Comparison of ENCODE assay signal across 16 cellular contexts in the genomic region with DNA sequence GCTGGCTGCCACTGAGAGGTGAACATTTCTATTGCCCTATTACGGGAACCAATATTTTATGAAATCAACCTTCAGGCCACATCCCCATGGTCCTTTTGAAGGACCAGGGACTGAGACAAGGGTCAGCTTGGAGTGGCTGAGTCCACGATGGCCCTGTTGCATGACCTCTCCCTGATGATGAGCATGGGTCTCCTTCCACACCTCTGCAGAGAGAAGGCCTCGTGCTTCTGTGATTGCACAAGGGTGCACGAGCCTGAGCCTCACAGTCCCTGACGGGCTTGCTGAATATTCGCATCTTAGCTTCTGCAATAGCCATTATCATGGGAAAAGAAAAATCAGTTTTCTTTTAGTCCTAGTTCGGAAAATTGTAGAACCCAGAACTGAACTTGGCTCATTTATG.
A peak's percentile ranks its signal among the peaks of the same experiment; 100 is the strongest.
DNase-seq lines count a peak whose midpoint lies in the region; ATAC-seq and TF ChIP-seq lines count a peak whose summit lies in the region.
"Had no signal": no experiment of that assay in that cellular context is flagged by ENCODE, and none has a peak within 500 bp of the region (broad histone marks: within the 10 kb centered on the region; RNA-seq: fewer than 3 reads in every experiment).

No MANE protein-coding gene starts in this region.

- H3K4me1 Mint-ChIP-seq in chondrocyte (ENCODE audit: low read depth): no peaks in the 10 kb centered on the region
- H3K4me1 Mint-ChIP-seq: CD4-positive, alpha-beta memory T cell had no signal

- H3K36me3 ChIP-seq in upper lobe of right lung: no peaks in the 10 kb centered on the region

- H3K27ac Mint-ChIP-seq in chondrocyte (ENCODE audit: unreplicated experiment): no peak overlapping the region
- H3K27ac Mint-ChIP-seq: CD4-positive, alpha-beta memory T cell had no signal

- no peaks in the 10 kb centered on the region for H3K27me3 ChIP-seq in upper lobe of right lung

- ATAC-seq in upper lobe of right lung (no peak), GM19395 (IDR thresholded peaks at IDR 0.05; ENCODE audit: unreplicated experiment) (no peak)

- no peak overlapping the region for H3K4me3 Mint-ChIP-seq in chondrocyte (ENCODE audit: unreplicated experiment)
- H3K4me3 Mint-ChIP-seq: CD4-positive, alpha-beta memory T cell had no signal

- no peaks in the 10 kb centered on the region for H3K36me3 Mint-ChIP-seq in chondrocyte (ENCODE audit: low read depth)
- H3K36me3 Mint-ChIP-seq: CD4-positive, alpha-beta memory T cell had no signal

- no peak overlapping the region for H3K27ac ChIP-seq in upper lobe of right lung
- H3K27ac ChIP-seq: GM23248 had no signal

- H3K9me3 ChIP-seq in upper lobe of right lung: no peaks in the 10 kb centered on the region

- intact Hi-C loops in upper lobe of right lung (cut with DNase I): no loop called here

- peaks cover 24% of the 10 kb centered on the region for H3K9me3 Mint-ChIP-seq in chondrocyte (ENCODE audit: low read depth)

- no peaks in the 10 kb centered on the region for H3K27me3 Mint-ChIP-seq in chondrocyte (ENCODE audit: low read depth)
- H3K27me3 Mint-ChIP-seq: CD4-positive, alpha-beta memory T cell had no signal

- no peaks in the 10 kb centered on the region for H3K4me1 ChIP-seq in upper lobe of right lung

- no peak overlapping the region for H3K4me3 ChIP-seq in upper lobe of right lung
- H3K4me3 ChIP-seq: GM23248 had no signal

- DNase-seq in chondrocyte (ENCODE audit: low spot score): peak; percentile 62
- DNase-seq in ecto neural progenitor cell (ENCODE audit: low spot score): peak; percentile 19
- peak; percentile 30 for DNase-seq in mesenteric fat pad (ENCODE audit: low spot score)
- peak; percentile 15 for DNase-seq in upper lobe of right lung
- no peak for DNase-seq in LoVo (ENCODE audit: low spot score)
- no peak for DNase-seq in middle frontal gyrus (ENCODE audit: extremely low spot score, low spot score)
- DNase-seq: C1 segment of cervical spinal cord; Calu3; CD4-positive, alpha-beta memory T cell; COR-L47; DMS153; DND-41; GM23248; H7; HCEC 1CT had no signal

- TF ChIP-seq CTCF in chondrocyte (IDR thresholded peaks at IDR 0.05) (no peak), upper lobe of right lung (IDR thresholded peaks at IDR 0.05) (no peak)

Comparison
In these comparisons a context has a peak if more than half of its experiments do, and no peak if none do; other contexts are left out.
1. DNase-seq: peak in chondrocyte (single experiment), ecto neural progenitor cell (single experiment), mesenteric fat pad (single experiment) and upper lobe of right lung (single experiment); none in LoVo (single experiment) and middle frontal gyrus (single experiment).